1 cellular context compared by ENCODE assay signal in the genomic region with DNA sequence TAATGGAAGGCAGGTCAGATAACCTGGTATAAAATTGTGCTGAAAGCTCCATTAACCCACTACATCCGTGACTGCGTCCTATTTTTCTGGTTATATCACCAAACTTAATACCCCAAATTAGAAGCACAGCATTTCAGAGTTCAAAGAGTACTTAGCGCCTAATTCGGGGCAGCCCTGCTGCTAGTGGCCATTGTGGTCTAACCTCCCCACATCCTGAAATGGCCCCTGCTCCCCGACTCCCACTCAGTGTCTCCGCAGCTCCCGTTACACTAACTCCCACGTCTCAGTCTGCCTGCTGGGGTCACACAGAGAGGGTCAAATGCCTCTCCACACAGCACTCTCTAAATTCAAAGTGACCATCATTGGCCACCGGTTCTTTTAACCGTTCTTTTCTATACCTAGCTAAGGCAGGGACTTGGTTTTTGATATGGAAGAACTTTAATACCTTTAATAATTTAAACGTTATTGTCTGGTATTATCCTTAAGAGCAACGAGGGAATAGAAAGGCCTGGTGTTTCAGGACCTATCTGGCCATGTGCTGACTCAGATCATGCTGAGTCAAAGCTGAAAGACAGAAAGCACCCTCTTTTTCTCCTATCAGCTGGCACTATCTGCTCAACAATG.
TF ChIP-seq lines count a peak whose summit lies in the region.

No MANE protein-coding gene starts in this region.

TF ChIP-seq in GM12878, 131 proteins besides CTCF, POLR2A, EP300 and RAD21 (continued from another document):
- TF ChIP-seq, protein P1, sequence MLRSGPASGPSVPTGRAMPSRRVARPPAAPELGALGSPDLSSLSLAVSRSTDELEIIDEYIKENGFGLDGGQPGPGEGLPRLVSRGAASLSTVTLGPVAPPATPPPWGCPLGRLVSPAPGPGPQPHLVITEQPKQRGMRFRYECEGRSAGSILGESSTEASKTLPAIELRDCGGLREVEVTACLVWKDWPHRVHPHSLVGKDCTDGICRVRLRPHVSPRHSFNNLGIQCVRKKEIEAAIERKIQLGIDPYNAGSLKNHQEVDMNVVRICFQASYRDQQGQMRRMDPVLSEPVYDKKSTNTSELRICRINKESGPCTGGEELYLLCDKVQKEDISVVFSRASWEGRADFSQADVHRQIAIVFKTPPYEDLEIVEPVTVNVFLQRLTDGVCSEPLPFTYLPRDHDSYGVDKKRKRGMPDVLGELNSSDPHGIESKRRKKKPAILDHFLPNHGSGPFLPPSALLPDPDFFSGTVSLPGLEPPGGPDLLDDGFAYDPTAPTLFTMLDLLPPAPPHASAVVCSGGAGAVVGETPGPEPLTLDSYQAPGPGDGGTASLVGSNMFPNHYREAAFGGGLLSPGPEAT (IDR thresholded peaks at IDR 0.05; ENCODE audit: low read depth) = peak; percentile 42; the same call in 1 of the 2 replicates
- TF ChIP-seq IKZF1 (conservative IDR thresholded peaks at IDR 0.05) (0 out of 2 replicates have a peak, but pooled peaks have one; percentile 18), YY1 (IDR thresholded peaks at IDR 0.05; ENCODE audit: low read depth, low read length) (0 out of 2 replicates have a peak, but pooled peaks have one; percentile 10), IRF4 (IDR thresholded peaks at IDR 0.05; ENCODE audit: low read depth, low read length) (peak; percentile 58; the same call in 1 of the 2 replicates), BCL11A (IDR thresholded peaks at IDR 0.05; ENCODE audit: low read depth, low read length) (peak; percentile 52; the same call in 1 of the 2 replicates), SP1 (IDR thresholded peaks at IDR 0.05; ENCODE audit: low read depth, low read length) (no peak), BACH1 (IDR thresholded peaks at IDR 0.05; ENCODE audit: borderline replicate concordance) (peak; percentile 71; the same call in 1 of the 2 replicates), JUNB (IDR thresholded peaks at IDR 0.05) (peak; percentile 72), NR2F1 (conservative IDR thresholded peaks at IDR 0.05) (peak; percentile 40; the same call in 1 of the 2 replicates), RUNX3 (IDR thresholded peaks at IDR 0.05; ENCODE audit: low read length) (peak; percentile 64)
